Comparison of ENCODE assay signal across 13 cellular contexts in the genomic region with DNA sequence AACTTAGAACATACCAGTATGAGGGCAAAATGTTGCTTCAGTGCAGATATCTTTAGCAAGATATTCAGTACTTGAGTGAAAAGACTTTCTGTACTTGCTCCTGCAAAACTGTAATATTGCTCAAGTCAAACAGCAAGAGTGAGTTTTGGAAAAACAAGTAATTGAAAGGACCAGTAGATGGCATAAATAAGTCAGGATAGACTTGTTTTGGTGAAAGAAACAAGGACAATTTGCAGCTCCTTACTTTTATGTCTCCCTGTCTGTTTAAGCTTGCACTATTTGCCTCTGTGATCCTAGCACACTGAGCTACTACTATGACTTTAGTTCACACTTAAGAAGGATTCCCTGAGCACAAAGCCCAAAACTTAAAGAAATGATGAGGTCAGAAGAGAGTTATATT. TPM values are rescaled to one million over a fixed set of nuclear protein-coding genes. Genes with fewer than 3 reads are reported as not detected.
A peak's percentile ranks its signal among the peaks of the same experiment; 100 is the strongest.
DNase-seq lines count a peak whose midpoint lies in the region; ATAC-seq, FAIRE-seq and TF ChIP-seq lines count a peak whose summit lies in the region.
"Had no signal": no experiment of that assay in that cellular context is flagged by ENCODE, and none has a peak within 500 bp of the region (broad histone marks: within the 10 kb centered on the region; RNA-seq: fewer than 3 reads in every experiment).

No MANE protein-coding gene starts in this region.

- no peak for ATAC-seq in HepG2
- ATAC-seq in activated CD4-positive, alpha-beta T cell treated with anti-CD3 and anti-CD28 coated beads for 36 hours: no peak
- no peak for ATAC-seq in CD8-positive, alpha-beta T cell
- ATAC-seq: T-helper 17 cell had no signal

- TF ChIP-seq RAD21 in liver (IDR thresholded peaks at IDR 0.05): peak; percentile 56 to 61
- TF ChIP-seq RAD21 in HepG2 (CRISPR knock-in tag; IDR thresholded peaks at IDR 0.05): no peak

- H3K4me3 ChIP-seq in liver (ENCODE audit: low read depth in 1 of 3, low read length in 3 of 3) (no peak overlapping the region), HepG2 (replicated peaks in 1 of 3; ENCODE audit: insufficient read depth in 1 of 3, low read depth in 2 of 3, low read length in 3 of 3) (no peak overlapping the region), testis (no peak overlapping the region)
- H3K4me3 ChIP-seq in effector memory CD4-positive, alpha-beta T cell (ENCODE audit: insufficient read depth, low read depth, low read length, poor library complexity, severe bottlenecking): no peak overlapping the region
- no peak overlapping the region for H3K4me3 ChIP-seq in CD8-positive, alpha-beta T cell (ENCODE audit: low read depth, low read length)

- no TSS peak for BruUV-seq in HepG2 (replicated peaks; lab: Mats Ljungman, UMichigan)

- POLR2A ChIA-PET in HepG2 (lab: Yijun Ruan, JAX): no interaction called here
- POLR2A ChIA-PET in activated CD4-positive, alpha-beta T cell treated with anti-CD3 and anti-CD28 coated beads for 36 hours (lab: Charles Lee): no interaction called here
- POLR2A ChIA-PET in CD8-positive, alpha-beta T cell (lab: Charles Lee): no interaction called here

- intact Hi-C loops in HepG2 (cut with micrococcal nuclease; ENCODE audit: unreplicated experiment) (no loop called here), testis (cut with DNase I; ENCODE audit: low total_unique reads) (no loop called here)
- intact Hi-C loops in activated CD4-positive, alpha-beta T cell treated with anti-CD3 and anti-CD28 coated beads for 36 hours (cut with DNase I, micrococcal nuclease): no loop called here
- intact Hi-C loops in CD8-positive, alpha-beta T cell (cut with DNase I, micrococcal nuclease): no loop called here

- CTCF ChIA-PET in HepG2 (lab: Yijun Ruan, JAX; ENCODE audit: low intra/inter-chr PET ratio, low total read pairs): no interaction called here
- CTCF ChIA-PET in activated CD4-positive, alpha-beta T cell treated with anti-CD3 and anti-CD28 coated beads for 36 hours (lab: Charles Lee): interaction anchor here (0.9 kb wide), 1 partner anchor 9 kb away, joined by 3 read pairs; no protein-coding TSS in a partner anchor
- CTCF ChIA-PET in CD8-positive, alpha-beta T cell (lab: Charles Lee): no interaction called here

- H3K9ac ChIP-seq in liver (ENCODE audit: low read depth in 1 of 2, low read length in 2 of 2) (no peak overlapping the region), HepG2 (ENCODE audit: insufficient read depth, low read depth, low read length) (no peak overlapping the region)

- H3K27ac Mint-ChIP-seq in activated CD4-positive, alpha-beta T cell treated with anti-CD3 and anti-CD28 coated beads for 36 hours: no peak overlapping the region
- no peak overlapping the region for H3K27ac Mint-ChIP-seq in CD8-positive, alpha-beta T cell
- H3K27ac Mint-ChIP-seq: activated naive CD8-positive, alpha-beta T cell; CD4-positive, CD25-positive, alpha-beta regulatory T cell; T-helper 17 cell had no signal

- no peaks in the 10 kb centered on the region for H3K9me3 Mint-ChIP-seq in activated CD4-positive, alpha-beta T cell treated with anti-CD3 and anti-CD28 coated beads for 36 hours (ENCODE audit: low read depth)
- no peaks in the 10 kb centered on the region for H3K9me3 Mint-ChIP-seq in CD8-positive, alpha-beta T cell

- TF ChIP-seq POLR2A in HepG2 (IDR thresholded peaks at IDR 0.05; ENCODE audit: insufficient read depth in 1 of 2, low read depth in 2 of 2, low read length in 2 of 2) (no peak), testis (IDR thresholded peaks at IDR 0.05) (no peak)

- TF ChIP-seq EP300 in HepG2 (IDR thresholded peaks at IDR 0.05; ENCODE audit: low read depth in 2 of 2, low read length in 2 of 2) (no peak), HepG2 (CRISPR knock-in tag; IDR thresholded peaks at IDR 0.05; ENCODE audit: borderline replicate concordance) (no peak)

- no peaks in the 10 kb centered on the region for H4K20me1 ChIP-seq in HepG2 (ENCODE audit: insufficient read depth, low read length)

- FAIRE-seq in HepG2 (lab: Jason Lieb, UNC): no peak

- H3K27me3 Mint-ChIP-seq in activated CD4-positive, alpha-beta T cell treated with anti-CD3 and anti-CD28 coated beads for 36 hours: peaks cover 10% of the 10 kb centered on the region
- peaks cover 20% of the 10 kb centered on the region for H3K27me3 Mint-ChIP-seq in CD8-positive, alpha-beta T cell (ENCODE audit: low read depth)

- H3K9me3 ChIP-seq in liver (ENCODE audit: control insufficient read depth in 4 of 4, low read length in 3 of 4) (no peaks in the 10 kb centered on the region), HepG2 (ENCODE audit: low read length) (no peaks in the 10 kb centered on the region), testis (no peaks in the 10 kb centered on the region)
- no peaks in the 10 kb centered on the region for H3K9me3 ChIP-seq in effector memory CD4-positive, alpha-beta T cell (ENCODE audit: control insufficient read depth, low read length)
- H3K9me3 ChIP-seq in CD8-positive, alpha-beta T cell (ENCODE audit: low read length): no peaks in the 10 kb centered on the region

- H3K36me3 Mint-ChIP-seq in activated CD4-positive, alpha-beta T cell treated with anti-CD3 and anti-CD28 coated beads for 36 hours (ENCODE audit: low read depth): no peaks in the 10 kb centered on the region
- no peaks in the 10 kb centered on the region for H3K36me3 Mint-ChIP-seq in CD8-positive, alpha-beta T cell
- H3K36me3 Mint-ChIP-seq: activated naive CD8-positive, alpha-beta T cell; CD4-positive, CD25-positive, alpha-beta regulatory T cell had no signal

- peaks cover 4 to 14% (median 13%) of the 10 kb centered on the region in 4 donors for H3K4me1 ChIP-seq in liver (ENCODE audit: control insufficient read depth in 4 of 4, insufficient read depth in 4 of 4, low read length in 3 of 4)
- no peaks in the 10 kb centered on the region for H3K4me1 ChIP-seq in HepG2 (ENCODE audit: insufficient read depth, low read length)
- no peaks in the 10 kb centered on the region for H3K4me1 ChIP-seq in testis
- no peaks in the 10 kb centered on the region for H3K4me1 ChIP-seq in effector memory CD4-positive, alpha-beta T cell (ENCODE audit: control insufficient read depth, insufficient read depth, low read length, poor library complexity, severe bottlenecking)
- no peaks in the 10 kb centered on the region for H3K4me1 ChIP-seq in CD8-positive, alpha-beta T cell (ENCODE audit: insufficient read depth, low read length)

- DNase-seq in HepG2 (ENCODE audit: low spot score): no peak
- peak; percentile 53 for DNase-seq in SK-MEL-5 (ENCODE audit: low read depth, low spot score)
- DNase-seq in fibroblast of the conjunctiva (ENCODE audit: low read depth): peak; percentile 69
- DNase-seq in activated CD4-positive, alpha-beta T cell treated with anti-CD3 and anti-CD28 coated beads for 36 hours: no peak
- no peak for DNase-seq in testis
- no peak for DNase-seq in effector memory CD4-positive, alpha-beta T cell
- DNase-seq in CD8-positive, alpha-beta T cell: no peak
- DNase-seq: CD4-positive, CD25-positive, alpha-beta regulatory T cell; MV-4-11; stimulated activated CD4-positive, alpha-beta T cell treated with anti-CD3 and anti-CD28 coated beads, Interleukin-12 subunit alpha, Interleukin-12 subunit beta, amount 100 ng/mL, for 4 hours; T-helper 17 cell had no signal

- TF ChIP-seq CTCF in liver (IDR thresholded peaks at IDR 0.05; ENCODE audit: low read depth, low read length, missing input control) (peak; percentile 8), HepG2 (CRISPR knock-in tag; IDR thresholded peaks at IDR 0.05) (no peak), testis (IDR thresholded peaks at IDR 0.05) (no peak)
- no peak for TF ChIP-seq CTCF in CD8-positive, alpha-beta T cell (IDR thresholded peaks at IDR 0.05)

- H3K79me2 ChIP-seq in HepG2 (ENCODE audit: insufficient read depth, low read length): no peaks in the 10 kb centered on the region

- H3K36me3 ChIP-seq in liver (ENCODE audit: control insufficient read depth in 4 of 4, insufficient read depth in 3 of 4, low read depth in 1 of 4, low read length in 3 of 4): no peaks in the 10 kb centered on the region
- no peaks in the 10 kb centered on the region for H3K36me3 ChIP-seq in HepG2 (replicated peaks in 1 of 2; ENCODE audit: control insufficient read depth in 1 of 2, insufficient read depth in 2 of 2, low read length in 2 of 2)
- H3K36me3 ChIP-seq in testis (ENCODE audit: low read depth, missing control alignments): no peaks in the 10 kb centered on the region
- no peaks in the 10 kb centered on the region for H3K36me3 ChIP-seq in effector memory CD4-positive, alpha-beta T cell (ENCODE audit: control insufficient read depth, insufficient read depth, low read length)
- H3K36me3 ChIP-seq in CD8-positive, alpha-beta T cell (ENCODE audit: insufficient read depth, low read length): no peaks in the 10 kb centered on the region

- in situ Hi-C loops in HepG2 (cut with HindIII; ENCODE audit: extremely low pct_ligation_motif_present, low pct_unique_long_range_greater_than_20kb) (no loop called here), SK-MEL-5 (cut with HindIII; ENCODE audit: low pct_unique_long_range_greater_than_20kb, low sequenced_read_pairs) (no loop called here)

- H3K4me2 ChIP-seq in HepG2 (ENCODE audit: low read depth, low read length): no peak overlapping the region

- H3K27me3 ChIP-seq in liver (ENCODE audit: control insufficient read depth in 4 of 4, insufficient read depth in 4 of 4, low read length in 3 of 4): no peaks in the 10 kb centered on the region
- H3K27me3 ChIP-seq in HepG2 (ENCODE audit: control insufficient read depth in 1 of 2, insufficient read depth in 2 of 2, low read length in 2 of 2): no peaks in the 10 kb centered on the region
- H3K27me3 ChIP-seq in testis: no peaks in the 10 kb centered on the region
- no peaks in the 10 kb centered on the region for H3K27me3 ChIP-seq in effector memory CD4-positive, alpha-beta T cell (replicated peaks; ENCODE audit: control insufficient read depth, insufficient read depth, low read length, poor library complexity, severe bottlenecking)
- H3K27me3 ChIP-seq in CD8-positive, alpha-beta T cell (ENCODE audit: insufficient read depth, low read length): no peaks in the 10 kb centered on the region

- no peak overlapping the region for H2AFZ ChIP-seq in HepG2 (ENCODE audit: low read length)

- no peak overlapping the region for H3K27ac ChIP-seq in liver (ENCODE audit: low read depth in 1 of 2, low read length in 2 of 2)
- H3K27ac ChIP-seq in HepG2 (ENCODE audit: extremely low read length, insufficient read depth, low read length): no peak overlapping the region
- H3K27ac ChIP-seq in testis: no peak overlapping the region
- H3K27ac ChIP-seq in effector memory CD4-positive, alpha-beta T cell (ENCODE audit: insufficient read depth, low read length, poor library complexity, severe bottlenecking): no peak overlapping the region
- no peak overlapping the region for H3K27ac ChIP-seq in CD8-positive, alpha-beta T cell (ENCODE audit: low read depth, low read length)

- H3K4me3 Mint-ChIP-seq in activated CD4-positive, alpha-beta T cell treated with anti-CD3 and anti-CD28 coated beads for 36 hours: no peak overlapping the region
- no peak overlapping the region for H3K4me3 Mint-ChIP-seq in CD8-positive, alpha-beta T cell
- H3K4me3 Mint-ChIP-seq: activated naive CD8-positive, alpha-beta T cell; CD4-positive, CD25-positive, alpha-beta regulatory T cell; T-helper 17 cell had no signal

- no peaks in the 10 kb centered on the region for H3K4me1 Mint-ChIP-seq in activated CD4-positive, alpha-beta T cell treated with anti-CD3 and anti-CD28 coated beads for 36 hours
- H3K4me1 Mint-ChIP-seq in CD8-positive, alpha-beta T cell (ENCODE audit: low read depth): no peaks in the 10 kb centered on the region
- H3K4me1 Mint-ChIP-seq: CD4-positive, CD25-positive, alpha-beta regulatory T cell; T-helper 17 cell had no signal

RNA-seq across cellular contexts. Expression of gene IFI44, which starts 39.1 kb away (rescaled TPM):
- total RNA-seq in liver: 1 to 10 TPM; 5.9 to 9.0 TPM
- polyA plus RNA-seq in liver: 10 to 100 TPM; 10.3 to 17.9 TPM
- total RNA-seq in HepG2 (2016; rRNA removed; fragmentation: Illumina TruSeq; extraction: Trizol): not detected in 2 replicates
- not detected in 2 replicates for total RNA-seq in HepG2 (2016; cell fraction: cytosol; rRNA removed; fragmentation: Illumina TruSeq; extraction: Trizol; ENCODE audit: low read depth)
- not detected in 2 replicates for total RNA-seq in HepG2 (2016; cell fraction: insoluble cytoplasmic fraction; rRNA removed; fragmentation: Illumina TruSeq; extraction: Trizol)
- not detected in 2 replicates for total RNA-seq in HepG2 (2016; cell fraction: membrane; rRNA removed; fragmentation: Illumina TruSeq; extraction: Trizol)
- not detected in 2 replicates for total RNA-seq in HepG2 (2016; cell fraction: nucleus; rRNA removed; fragmentation: Illumina TruSeq; extraction: Trizol)
- not detected in 2 replicates for polyA plus RNA-seq in HepG2 (2011; rRNA removed)
- polyA plus RNA-seq in HepG2 (2011; cell fraction: cytosol; rRNA removed): 0.12 TPM in 1 of 2 replicates, not detected in the other
- polyA plus RNA-seq in HepG2 (2011; cell fraction: nucleus; rRNA removed): not detected in 2 replicates
- polyA plus RNA-seq in HepG2 (2012): not detected in 2 replicates
- not detected in 2 replicates for polyA plus RNA-seq in HepG2 (2016; cell fraction: cytosol; fragmentation: Illumina TruSeq; extraction: Trizol; ENCODE audit: low read depth)
- polyA plus RNA-seq in HepG2 (2016; cell fraction: insoluble cytoplasmic fraction; fragmentation: Illumina TruSeq; extraction: Trizol; ENCODE audit: low read depth): not detected in 2 replicates
- polyA plus RNA-seq in HepG2 (2016; cell fraction: membrane; fragmentation: Illumina TruSeq; extraction: Trizol; ENCODE audit: low read depth): not detected in 2 replicates
- polyA plus RNA-seq in HepG2 (2016; cell fraction: nucleus; fragmentation: Illumina TruSeq; extraction: Trizol; ENCODE audit: insufficient read depth, low read depth): not detected in 2 replicates
- 1.9 TPM in 1 of 2 replicates, not detected in the other for polyA minus RNA-seq in HepG2 (2011; rRNA and poly(A)+ RNA removed; ENCODE audit: low replicate concordance)
- polyA minus RNA-seq in HepG2 (2011; cell fraction: cytosol; rRNA and poly(A)+ RNA removed): not detected in 2 replicates
- not detected in 2 replicates for polyA minus RNA-seq in HepG2 (2011; cell fraction: nucleus; rRNA and poly(A)+ RNA removed)
- total RNA-seq in SK-MEL-5 (2014; rRNA removed; shearing (Covaris generic)): 0.53 and 0.66 TPM in 2 replicates
- 0.80 and 0.85 TPM in 2 replicates for polyA plus RNA-seq in SK-MEL-5 (2015; cell fraction: cytosol; rRNA removed)
- 0.52 TPM in 1 of 2 replicates, not detected in the other for polyA plus RNA-seq in SK-MEL-5 (2015; cell fraction: nucleus; rRNA removed)
- 10 to 100 TPM; 43.1 to 55.4 TPM for total RNA-seq in activated CD4-positive, alpha-beta T cell treated with anti-CD3 and anti-CD28 coated beads for 36 hours
- total RNA-seq in testis: 10 to 100 TPM; 12.3 to 17.7 TPM
- polyA plus RNA-seq in testis (ENCODE audit: insufficient read depth, low read depth, low replicate concordance): 7.5 TPM
- total RNA-seq in CD8-positive, alpha-beta T cell: 10 to 100 TPM; 24.2 to 30.5 TPM

Comparison
In these comparisons a context has a peak if more than half of its experiments do, and no peak if none do; other contexts are left out.
1. DNase-seq: peak in SK-MEL-5 (single experiment) and fibroblast of the conjunctiva (single experiment); none in HepG2 (single experiment), activated CD4-positive, alpha-beta T cell treated with anti-CD3 and anti-CD28 coated beads for 36 hours (single experiment), testis (single experiment), effector memory CD4-positive, alpha-beta T cell (0 of 3) and CD8-positive, alpha-beta T cell (0 of 7).